In the genomic region with DNA sequence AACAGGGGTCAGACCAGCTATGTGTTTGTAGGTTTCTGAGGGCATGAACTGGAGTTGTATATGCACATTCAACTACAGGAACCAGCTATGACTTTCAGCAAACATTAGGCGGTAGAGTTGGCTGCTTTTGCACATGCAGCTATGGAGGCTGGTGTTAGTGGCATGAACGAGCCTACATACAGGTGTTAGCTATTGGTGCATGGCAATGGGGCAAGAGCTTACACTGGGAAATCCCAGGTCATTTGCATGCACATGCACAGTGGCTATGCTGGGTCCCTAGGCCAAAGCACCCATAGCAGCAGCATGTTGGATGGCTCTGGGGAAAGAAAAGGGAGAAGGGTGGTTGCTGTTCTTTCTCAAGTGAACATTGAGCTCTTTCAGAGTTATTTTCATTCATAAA, we compare ENCODE assay signal across 25 cellular contexts.
DNase-seq lines count a peak whose midpoint lies in the region; ATAC-seq, FAIRE-seq and TF ChIP-seq lines count a peak whose summit lies in the region.
"Had no signal": no experiment of that assay in that cellular context is flagged by ENCODE, and none has a peak within 500 bp of the region (broad histone marks: within the 10 kb centered on the region; RNA-seq: fewer than 3 reads in every experiment).

No MANE protein-coding gene starts in this region.

- no peak overlapping the region for H2BK12ac ChIP-seq in H9 (ENCODE audit: insufficient read length, low read depth, low read length)

- peak overlapping the region; percentile 92 for H3K27ac ChIP-seq in OCI-LY3 (ENCODE audit: low read length)
- H3K27ac ChIP-seq in GM12878 (ENCODE audit: control insufficient read depth, insufficient read depth), result no peak overlapping the region
- no peak overlapping the region for H3K27ac ChIP-seq in H9 (ENCODE audit: insufficient read length, low read depth, low read length)
- H3K27ac ChIP-seq: 22Rv1; A549; BLaER1 treated with 17β-estradiol and CSF1 and Interleukin-3, amounts not matched to agents 10 nM and 100 nM; C4-2B had no signal

- H2BK15ac ChIP-seq in H9 (ENCODE audit: low read depth, low read length), result no peak overlapping the region

- H4K5ac ChIP-seq in H9 (ENCODE audit: insufficient read length, low read depth, low read length), result no peak overlapping the region

- no peak overlapping the region for H3K56ac ChIP-seq in H9 (ENCODE audit: insufficient read length, low read depth, low read length)

- intact Hi-C loops in GM12878 (cut with micrococcal nuclease; ENCODE audit: unreplicated experiment), result no loop called here
- intact Hi-C loops in posterior vena cava (cut with DNase I), result no loop called here

- peaks cover 0 to 14% (median 0%) of the 10 kb centered on the region in 3 experiments; a peak in 3 of 7 replicates for H3K36me3 Mint-ChIP-seq in H9 (ENCODE audit: insufficient read depth in 1 of 3, low read depth in 3 of 3)
- H3K36me3 Mint-ChIP-seq: CD8-positive, alpha-beta T cell had no signal

- H3K4me1 Mint-ChIP-seq in H9, result peaks cover 0 to 7% of the 10 kb centered on the region in 2 experiments; a peak in 2 of 4 replicates
- H3K4me1 Mint-ChIP-seq: B cell had no signal

- H2AFZ ChIP-seq in OCI-LY3 (ENCODE audit: low read depth, low read length), result peak overlapping the region; percentile 88; the same call in 1 of the 2 replicates
- H2AFZ ChIP-seq in GM12878 (ENCODE audit: control insufficient read depth, low read depth, low read length), result no peak overlapping the region
- no peak overlapping the region for H2AFZ ChIP-seq in H9 (ENCODE audit: low read length)

- CTCF ChIA-PET in GM12878 (lab: Yijun Ruan, JAX), result interaction anchor here (1.0 kb wide), 1 partner anchor 8 kb away, joined by 3 read pairs; no protein-coding TSS in a partner anchor

- TF ChIP-seq EP300 in GM12878 (IDR thresholded peaks at IDR 0.05; ENCODE audit: borderline replicate concordance in 1 of 2, control insufficient read depth in 1 of 2, low read depth in 2 of 2, low read length in 2 of 2), result no peak

- H2BK5ac ChIP-seq in H9 (ENCODE audit: insufficient read length, low read length), result no peak overlapping the region

- no peak overlapping the region for H2BK20ac ChIP-seq in H9 (ENCODE audit: low read depth, low read length, poor library complexity, severe bottlenecking)

- H4K91ac ChIP-seq in H9 (ENCODE audit: insufficient read length, low read depth, low read length), result no peak overlapping the region

- TF ChIP-seq CTCF in OCI-LY3 (IDR thresholded peaks at IDR 0.05; ENCODE audit: low read depth, low read length), result peak; percentile 10; the same call in 1 of the 2 replicates
- no peak for TF ChIP-seq CTCF in GM12878 (IDR thresholded peaks at IDR 0.05 in 2 of 3, conservative IDR thresholded peaks at IDR 0.05 in 1 of 3; ENCODE audit: control insufficient read depth in 2 of 3, extremely low read depth in 1 of 3, insufficient read depth in 1 of 3, low read depth in 3 of 3, low read length in 3 of 3)
- no peak for TF ChIP-seq CTCF in H9 (conservative IDR thresholded peaks at IDR 0.05)

- BruUV-seq in GM12878 (replicated peaks; lab: Mats Ljungman, UMichigan), result no TSS peak

- no peaks in the 10 kb centered on the region for H4K20me1 ChIP-seq in OCI-LY3 (ENCODE audit: insufficient read depth, low read length)
- no peaks in the 10 kb centered on the region for H4K20me1 ChIP-seq in GM12878 (ENCODE audit: control insufficient read depth, insufficient read depth)
- no peaks in the 10 kb centered on the region for H4K20me1 ChIP-seq in H9 (ENCODE audit: control insufficient read depth, insufficient read depth, insufficient read length)
- H4K20me1 ChIP-seq: BLaER1 treated with 17β-estradiol and CSF1 and Interleukin-3, amounts not matched to agents 10 nM and 100 nM had no signal

- H3K14ac ChIP-seq in H9 (ENCODE audit: insufficient read depth, low read length), result no peak overlapping the region

- peak; percentile 51 for ATAC-seq in GM12878
- no peak for ATAC-seq in HG02763 (IDR thresholded peaks at IDR 0.05; ENCODE audit: unreplicated experiment)
- ATAC-seq: A549; CD8-positive, alpha-beta T cell had no signal

- H3K4me1 ChIP-seq in OCI-LY3 (ENCODE audit: low read length), result peaks cover 30% of the 10 kb centered on the region
- H3K4me1 ChIP-seq in GM12878 (ENCODE audit: control insufficient read depth, insufficient read depth, low read length), result no peaks in the 10 kb centered on the region
- H3K4me1 ChIP-seq in H9 (ENCODE audit: insufficient read depth, low read length), result no peaks in the 10 kb centered on the region; the same call in 1 of the 2 replicates
- H3K4me1 ChIP-seq: A549; BLaER1 treated with 17β-estradiol and CSF1 and Interleukin-3, amounts not matched to agents 10 nM and 100 nM; Caco-2 had no signal

- RAD21 ChIA-PET in GM12878 (lab: Charles Lee; ENCODE audit: unreplicated experiment), result no interaction called here

- H3K4ac ChIP-seq in H9 (ENCODE audit: low read depth, low read length), result no peak overlapping the region

- peak; percentile 59 for DNase-seq in NAMALWA (ENCODE audit: low spot score)
- DNase-seq in GM12878 (ENCODE audit: low read depth, low spot score), result no peak
- peak; percentile 12 for DNase-seq in posterior vena cava (ENCODE audit: low spot score)
- no peak for DNase-seq in putamen (ENCODE audit: low spot score)
- DNase-seq in H9, result no peak
- DNase-seq: AML-193; Caco-2; Calu3; CD4-positive, alpha-beta T cell; CD8-positive, alpha-beta T cell; DMS53; DMS79; DND-41; EL; GDM1 had no signal

- no peaks in the 10 kb centered on the region for H3K27me3 Mint-ChIP-seq in H9 (ENCODE audit: low read depth)
- H3K27me3 Mint-ChIP-seq: B cell; CD4-positive, alpha-beta T cell had no signal

- no peak overlapping the region for H3K18ac ChIP-seq in H9 (ENCODE audit: insufficient read length, low read depth, low read length)

- H3K4me2 ChIP-seq in OCI-LY3 (ENCODE audit: low read length) (peak overlapping the region; percentile 58), GM12878 (ENCODE audit: control insufficient read depth, insufficient read depth) (no peak overlapping the region), H9 (ENCODE audit: insufficient read depth, insufficient read length, low read length) (no peak overlapping the region)
- H3K4me2 ChIP-seq: A549; BLaER1 treated with 17β-estradiol and CSF1 and Interleukin-3, amounts not matched to agents 10 nM and 100 nM had no signal

- no peak overlapping the region for H2AK5ac ChIP-seq in H9 (ENCODE audit: insufficient read length, low read length)

- TF ChIP-seq POLR2A in GM12878 (IDR thresholded peaks at IDR 0.05; ENCODE audit: low read depth, low read length), result no peak

- peaks cover 0 to 3% of the 10 kb centered on the region in 2 experiments; a peak in 3 of 5 replicates for H3K9me3 Mint-ChIP-seq in H9

- H3K23ac ChIP-seq in H9 (ENCODE audit: insufficient read length, low read depth, low read length), result no peak overlapping the region

- H2BK120ac ChIP-seq in H9 (ENCODE audit: low read depth, low read length, poor library complexity, severe bottlenecking), result no peak overlapping the region

- H3K4me3 ChIP-seq in OCI-LY3 (ENCODE audit: low read length), result peak overlapping the region; percentile 34
- no peak overlapping the region for H3K4me3 ChIP-seq in GM12878
- H3K4me3 ChIP-seq: A549; BLaER1 treated with 17β-estradiol and CSF1 and Interleukin-3, amounts not matched to agents 10 nM and 100 nM had no signal

- no peak for FAIRE-seq in GM12878 (lab: Jason Lieb, UNC)
- FAIRE-seq: A549, D721Med, GM12891, GM19239 had no signal

- H3K27ac Mint-ChIP-seq in H9, result no peak overlapping the region
- H3K27ac Mint-ChIP-seq: B cell; CD4-positive, alpha-beta T cell; CD8-positive, alpha-beta T cell had no signal

- WGBS in GM12878 (ENCODE audit: insufficient coverage, insufficient replicate concordance, low lambda C conversion rate, missing lambda C conversion rate), result 25% methylated on average over 2 of the region's 2 CpGs
- no CpG with 5 or more reads among the region's 2 CpGs for WGBS in H9 (ENCODE audit: extremely low coverage, insufficient read length, low lambda C conversion rate)

- H3K9ac ChIP-seq in OCI-LY3 (ENCODE audit: low read length) (peak overlapping the region; percentile 30; the same call in 1 of the 2 replicates), GM12878 (ENCODE audit: control insufficient read depth, insufficient read depth, low read length) (no peak overlapping the region), H9 (ENCODE audit: extremely low read depth, insufficient read length, low read length) (no peak overlapping the region)
- H3K9ac ChIP-seq: BLaER1 treated with 17β-estradiol and CSF1 and Interleukin-3, amounts not matched to agents 10 nM and 100 nM had no signal

- TF ChIP-seq RAD21 in GM12878 (IDR thresholded peaks at IDR 0.05; ENCODE audit: insufficient read depth, low read depth, low read length), result no peak

- H4K8ac ChIP-seq in H9 (replicated peaks; ENCODE audit: insufficient read length, low read depth, low read length), result no peak overlapping the region

- SMC1A ChIA-PET in GM12878 (lab: Charles Lee; ENCODE audit: uncharacterized antibody, unreplicated experiment), result no interaction called here

- H3K79me1 ChIP-seq in H9 (ENCODE audit: insufficient read depth, low read depth, low read length, poor library complexity, severe bottlenecking), result no peaks in the 10 kb centered on the region

- POLR2A ChIA-PET in GM12878 (lab: Charles Lee), result no interaction called here

- H3T11ph ChIP-seq in H9 (ENCODE audit: low read length), result no peak overlapping the region

- peaks cover 12% of the 10 kb centered on the region; the same call in 1 of the 2 replicates for H3K9me3 ChIP-seq in OCI-LY3 (ENCODE audit: insufficient read depth, low read length)
- H3K9me3 ChIP-seq in GM12878 (replicated peaks; ENCODE audit: control insufficient read depth, insufficient read depth, low read length), result no peaks in the 10 kb centered on the region
- no peaks in the 10 kb centered on the region for H3K9me3 ChIP-seq in H9 (ENCODE audit: control insufficient read depth, low read depth, low read length)
- H3K9me3 ChIP-seq: A549; BLaER1 treated with 17β-estradiol and CSF1 and Interleukin-3, amounts not matched to agents 10 nM and 100 nM; Caco-2 had no signal

- H3K27me3 ChIP-seq in OCI-LY3 (ENCODE audit: low read depth, low read length) (no peaks in the 10 kb centered on the region), GM12878 (replicated peaks in 1 of 2; ENCODE audit: control insufficient read depth in 2 of 2, insufficient read depth in 2 of 2, low read length in 1 of 2) (no peaks in the 10 kb centered on the region), H9 (ENCODE audit: insufficient read depth, low read length) (no peaks in the 10 kb centered on the region)
- H3K27me3 ChIP-seq: BLaER1 treated with 17β-estradiol and CSF1 and Interleukin-3, amounts not matched to agents 10 nM and 100 nM had no signal

- in situ Hi-C loops in GM12878 (cut with MboI), result no loop called here

- peaks cover 23% of the 10 kb centered on the region for H3K36me3 ChIP-seq in OCI-LY3 (replicated peaks; ENCODE audit: low read depth, low read length)
- no peaks in the 10 kb centered on the region for H3K36me3 ChIP-seq in GM12878 (ENCODE audit: control insufficient read depth in 2 of 2, insufficient read depth in 2 of 2, low read length in 1 of 2)
- H3K36me3 ChIP-seq: BLaER1 treated with 17β-estradiol and CSF1 and Interleukin-3, amounts not matched to agents 10 nM and 100 nM had no signal

- H3K4me3 Mint-ChIP-seq in H9, result no peak overlapping the region
- H3K4me3 Mint-ChIP-seq: B cell; CD4-positive, alpha-beta T cell; CD8-positive, alpha-beta T cell had no signal

- no peaks in the 10 kb centered on the region for H3K23me2 ChIP-seq in H9 (ENCODE audit: insufficient read length, low read depth, low read length, poor library complexity, severe bottlenecking)

- no peaks in the 10 kb centered on the region for H3K79me2 ChIP-seq in OCI-LY3 (ENCODE audit: low read length)
- no peaks in the 10 kb centered on the region for H3K79me2 ChIP-seq in GM12878 (ENCODE audit: control insufficient read depth, insufficient read depth, low read length)
- no peaks in the 10 kb centered on the region for H3K79me2 ChIP-seq in H9 (ENCODE audit: insufficient read depth, low read length)

Comparison
In these comparisons a context has a peak if more than half of its experiments do, and no peak if none do; other contexts are left out.
1. DNase-seq: peak in NAMALWA (single experiment) and posterior vena cava (single experiment); none in GM12878 (single experiment), putamen (single experiment) and H9 (single experiment).